24 cellular contexts compared by ENCODE assay signal in genomic region chr15:29072444-29072843, GRCh38.
"Had no signal": no experiment of that assay in that cellular context is flagged by ENCODE, and none has a peak within 500 bp of the region (broad histone marks: within the 10 kb centered on the region; RNA-seq: fewer than 3 reads in every experiment).

No MANE protein-coding gene starts in this region.

- H3K9ac ChIP-seq: parathyroid adenoma, SK-N-SH had no signal

- H3K27ac ChIP-seq: foreskin keratinocyte, hepatocyte, parathyroid adenoma, upper lobe of right lung, VCaP had no signal

- H3K27me3 ChIP-seq: foreskin keratinocyte, hepatocyte, upper lobe of right lung had no signal

- H3K9me3 ChIP-seq: SK-N-SH, upper lobe of right lung had no signal

- H2AFZ ChIP-seq: hepatocyte, parathyroid adenoma had no signal

- H3K36me3 Mint-ChIP-seq: activated CD8-positive, alpha-beta memory T cell treated with anti-CD3 and anti-CD28 coated beads, Interleukin-2, amount 10 ng/mL, durations not matched to agents 7 days and 5 days; memory B cell; natural killer cell treated with Interleukin-12 subunit alpha and Interleukin-12 subunit beta and Interleukin-15 and Interleukin-18, amount 100 ng/mL, for 72 hours; stimulated activated naive B cell treated with anti-CD40 and anti-IgM and Interleukin-4, amounts not matched to agents 10 μg/mL and 1 μg/mL and 100 μg/mL, for 72 hours had no signal

- ATAC-seq: activated CD8-positive, alpha-beta memory T cell treated with anti-CD3 and anti-CD28 coated beads, Interleukin-2, amount 10 ng/mL, durations not matched to agents 7 days and 5 days; activated CD8-positive, alpha-beta T cell treated with anti-CD3 and anti-CD28 coated beads for 36 hours; activated naive CD4-positive, alpha-beta T cell treated with anti-CD3 and anti-CD28 coated beads, Interleukin-2, amount 50 U/mL, for 72 hours; foreskin keratinocyte; left ventricle myocardium superior; natural killer cell treated with Interleukin-12 subunit alpha and Interleukin-12 subunit beta and Interleukin-15 and Interleukin-18, amount 100 ng/mL, for 72 hours; sciatic nerve; upper lobe of right lung had no signal

- H3K4me3 ChIP-seq: hepatocyte, upper lobe of right lung had no signal

- DNase-seq: activated CD4-positive, alpha-beta T cell treated with anti-CD3 and anti-CD28 coated beads, Interleukin-2, amount 10 ng/mL, durations not matched to agents 7 days and 5 days; activated CD4-positive, CD25-positive, alpha-beta regulatory T cell treated with anti-CD3 and anti-CD28 coated beads, Interleukin-2, amount 50 U/mL, for 72 hours; activated CD8-positive, alpha-beta memory T cell treated with anti-CD3 and anti-CD28 coated beads, Interleukin-2, amount 10 ng/mL, durations not matched to agents 7 days and 5 days; activated CD8-positive, alpha-beta T cell treated with anti-CD3 and anti-CD28 coated beads for 36 hours; activated T-cell treated with anti-CD3 and anti-CD28 coated beads for 4 hours; amniotic stem cell; effector CD8-positive, alpha-beta T cell; foreskin keratinocyte; immature natural killer cell; left ventricle myocardium superior; SK-N-SH; stimulated activated CD4-positive, alpha-beta T cell treated with anti-CD3 and anti-CD28 coated beads, Interleukin-2, amount 100 ng/mL, for 48 hours; stimulated activated CD8-positive, alpha-beta memory T cell treated with anti-CD3 and anti-CD28 coated beads, Interleukin-4, amount 100 ng/mL, for 48 hours; stimulated activated naive B cell treated with anti-CD40 and anti-IgM and Interleukin-4, amounts not matched to agents 10 μg/mL and 1 μg/mL and 100 μg/mL, for 72 hours had no signal

- H3K4me1 Mint-ChIP-seq: activated CD4-positive, alpha-beta T cell treated with anti-CD3 and anti-CD28 coated beads, Interleukin-2, amount 10 ng/mL, durations not matched to agents 7 days and 5 days; activated CD8-positive, alpha-beta memory T cell treated with anti-CD3 and anti-CD28 coated beads, Interleukin-2, amount 10 ng/mL, durations not matched to agents 7 days and 5 days; memory B cell; stimulated activated naive B cell treated with anti-CD40 and anti-IgM and Interleukin-4, amounts not matched to agents 10 μg/mL and 1 μg/mL and 100 μg/mL, for 72 hours had no signal

- H3K36me3 ChIP-seq: upper lobe of right lung had no signal

- H3K4me2 ChIP-seq: hepatocyte, SK-N-SH had no signal

- H3K27ac Mint-ChIP-seq: activated CD4-positive, alpha-beta T cell treated with anti-CD3 and anti-CD28 coated beads, Interleukin-2, amount 10 ng/mL, durations not matched to agents 7 days and 5 days; activated CD8-positive, alpha-beta memory T cell treated with anti-CD3 and anti-CD28 coated beads, Interleukin-2, amount 10 ng/mL, durations not matched to agents 7 days and 5 days; activated CD8-positive, alpha-beta T cell treated with anti-CD3 and anti-CD28 coated beads for 36 hours; activated T-helper 1 cell treated with anti-CD3 and anti-CD28 coated beads, Interleukin-12 subunit alpha, Interleukin-12 subunit beta, Interleukin-2, Interleukin-4 antibody, amounts not matched to agents 30 ng/mL and 10 ng/mL and 1 ng/mL, durations not matched to agents 14 hours and 24 hours and 36 hours; dendritic cell treated with granulocyte-macrophage colony-stimulating factor and Interleukin-4, amounts not matched to agents 40 ng/mL and 50 ng/mL, for 4 days; memory B cell; stimulated activated naive B cell treated with anti-CD40 and anti-IgM and Interleukin-4, amounts not matched to agents 10 μg/mL and 1 μg/mL and 100 μg/mL, for 72 hours had no signal

- H3K4me3 Mint-ChIP-seq: activated CD4-positive, alpha-beta T cell treated with anti-CD3 and anti-CD28 coated beads, Interleukin-2, amount 10 ng/mL, durations not matched to agents 7 days and 5 days; activated CD8-positive, alpha-beta memory T cell treated with anti-CD3 and anti-CD28 coated beads, Interleukin-2, amount 10 ng/mL, durations not matched to agents 7 days and 5 days; activated CD8-positive, alpha-beta T cell treated with anti-CD3 and anti-CD28 coated beads for 36 hours; activated T-helper 1 cell treated with anti-CD3 and anti-CD28 coated beads, Interleukin-12 subunit alpha, Interleukin-12 subunit beta, Interleukin-2, Interleukin-4 antibody, amounts not matched to agents 30 ng/mL and 10 ng/mL and 1 ng/mL, durations not matched to agents 14 hours and 24 hours and 36 hours; dendritic cell treated with granulocyte-macrophage colony-stimulating factor and Interleukin-4, amounts not matched to agents 40 ng/mL and 50 ng/mL, for 4 days; immature natural killer cell; memory B cell; natural killer cell treated with Interleukin-12 subunit alpha and Interleukin-12 subunit beta and Interleukin-15 and Interleukin-18, amount 100 ng/mL, for 72 hours; stimulated activated naive B cell treated with anti-CD40 and anti-IgM and Interleukin-4, amounts not matched to agents 10 μg/mL and 1 μg/mL and 100 μg/mL, for 72 hours had no signal

- H3K4me1 ChIP-seq: parathyroid adenoma, upper lobe of right lung had no signal

- H3K27me3 Mint-ChIP-seq: activated CD4-positive, alpha-beta T cell treated with anti-CD3 and anti-CD28 coated beads, Interleukin-2, amount 10 ng/mL, durations not matched to agents 7 days and 5 days; activated CD8-positive, alpha-beta memory T cell treated with anti-CD3 and anti-CD28 coated beads, Interleukin-2, amount 10 ng/mL, durations not matched to agents 7 days and 5 days; activated CD8-positive, alpha-beta T cell treated with anti-CD3 and anti-CD28 coated beads for 36 hours; dendritic cell treated with granulocyte-macrophage colony-stimulating factor and Interleukin-4, amounts not matched to agents 40 ng/mL and 50 ng/mL, for 4 days; memory B cell; natural killer cell treated with Interleukin-12 subunit alpha and Interleukin-12 subunit beta and Interleukin-15 and Interleukin-18, amount 100 ng/mL, for 72 hours; stimulated activated naive B cell treated with anti-CD40 and anti-IgM and Interleukin-4, amounts not matched to agents 10 μg/mL and 1 μg/mL and 100 μg/mL, for 72 hours had no signal

- H3K9me3 Mint-ChIP-seq: activated T-helper 1 cell treated with anti-CD3 and anti-CD28 coated beads, Interleukin-12 subunit alpha, Interleukin-12 subunit beta, Interleukin-2, Interleukin-4 antibody, amounts not matched to agents 30 ng/mL and 10 ng/mL and 1 ng/mL, durations not matched to agents 14 hours and 24 hours and 36 hours; dendritic cell treated with granulocyte-macrophage colony-stimulating factor and Interleukin-4, amounts not matched to agents 40 ng/mL and 50 ng/mL, for 4 days; immature natural killer cell had no signal

- H3K79me2 ChIP-seq: hepatocyte, parathyroid adenoma had no signal
